8 cellular contexts compared by ENCODE assay signal in the genomic region with DNA sequence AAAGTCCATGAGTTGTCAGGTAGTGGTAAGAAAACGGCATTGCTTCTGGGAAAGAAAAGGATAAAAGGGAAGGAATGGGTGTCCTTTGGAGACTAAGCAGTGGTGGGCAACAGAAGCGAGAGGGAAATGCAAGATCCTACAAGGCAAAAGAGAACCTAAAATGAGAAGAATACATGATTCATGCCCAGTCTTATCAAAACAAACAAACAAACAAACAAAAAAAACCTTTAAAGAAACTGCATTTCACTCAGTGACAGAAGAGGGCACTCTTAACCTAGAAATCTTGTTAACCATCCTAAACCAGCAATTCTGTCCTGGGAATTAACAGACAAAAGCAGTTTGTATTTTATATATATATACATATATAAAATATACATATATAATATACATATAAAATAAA.
DNase-seq lines count a peak whose midpoint lies in the region; ATAC-seq and TF ChIP-seq lines count a peak whose summit lies in the region.

No MANE protein-coding gene starts in this region.

- no peaks in the 10 kb centered on the region for H3K9me3 ChIP-seq in endodermal cell (ENCODE audit: control insufficient read depth, low read length)
- H3K9me3 ChIP-seq in gastrocnemius medialis = no peaks in the 10 kb centered on the region

- H3K9me3 Mint-ChIP-seq in endodermal cell = peaks cover 4% of the 10 kb centered on the region

- peaks cover 4% of the 10 kb centered on the region for H3K4me1 Mint-ChIP-seq in endodermal cell

- TF ChIP-seq CTCF in endodermal cell (conservative IDR thresholded peaks at IDR 0.05) (peak; percentile 82), gastrocnemius medialis (IDR thresholded peaks at IDR 0.05 in 4 of 5, conservative IDR thresholded peaks at IDR 0.05 in 1 of 5) (peak in 3 of 5 experiments; percentile 15 to 53 (median 40))

- intact Hi-C loops in gastrocnemius medialis (cut with DNase I; ENCODE audit: low total_unique reads) = loop anchor here (10.0 kb wide), 1 partner anchor 738 kb away; no protein-coding TSS in a partner anchor

- ATAC-seq in gastrocnemius medialis (no peak), GM18517 (IDR thresholded peaks at IDR 0.05; ENCODE audit: unreplicated experiment) (no peak)
- ATAC-seq in activated CD4-positive, CD25-positive, alpha-beta regulatory T cell treated with anti-CD3 and anti-CD28 coated beads, Interleukin-2, amount 50 U/mL, for 24 hours = no peak

- H3K27ac Mint-ChIP-seq in endodermal cell = peak overlapping the region; percentile 71

- H3K4me3 ChIP-seq in endodermal cell (ENCODE audit: low read length) (no peak overlapping the region), gastrocnemius medialis (no peak overlapping the region)

- H3K9ac ChIP-seq in endodermal cell (ENCODE audit: extremely low read depth, low read length, poor library complexity, severe bottlenecking) = no peak overlapping the region

- H3K27me3 ChIP-seq in endodermal cell (ENCODE audit: control insufficient read depth, insufficient read depth, low read length, poor library complexity, severe bottlenecking) = no peaks in the 10 kb centered on the region
- no peaks in the 10 kb centered on the region for H3K27me3 ChIP-seq in gastrocnemius medialis

- no peaks in the 10 kb centered on the region for H3K4me1 ChIP-seq in endodermal cell (ENCODE audit: control insufficient read depth, insufficient read depth, low read length)
- no peaks in the 10 kb centered on the region for H3K4me1 ChIP-seq in gastrocnemius medialis

- 71 to 81% methylated on average over 2 of the region's 2 CpGs for WGBS in endodermal cell (ENCODE audit: insufficient coverage in 1 of 2, insufficient read length in 1 of 2), 2 experiments

- H3K27ac ChIP-seq in endodermal cell (ENCODE audit: low read depth, low read length) (no peak overlapping the region), gastrocnemius medialis (no peak overlapping the region)

- H3K4me3 Mint-ChIP-seq in endodermal cell = no peak overlapping the region

- H3K36me3 Mint-ChIP-seq in endodermal cell (ENCODE audit: low read depth) = peaks cover 14% of the 10 kb centered on the region

- TF ChIP-seq POLR2A in gastrocnemius medialis (IDR thresholded peaks at IDR 0.05) = no peak

- in situ Hi-C loops in gastrocnemius medialis (cut with MboI; ENCODE audit: low sequenced_read_pairs in 4 of 4) = loop anchor here in 2 of 4 donors (25.0 kb wide), 3 partner anchors 249 to 726 kb away; partner anchors contain the start of gene PTGR1 (in 1 of the 2)

- DNase-seq in NCI-H2171 treated with DMSO at 0.1 percent for 48 hours (lab: John Stamatoyannopoulos, UW) = peak; percentile 49
- DNase-seq in NCI-H2171 (lab: John Stamatoyannopoulos, UW) = no peak
- DNase-seq in NCI-H69 (lab: John Stamatoyannopoulos, UW) = peak; percentile 38
- no peak for DNase-seq in endodermal cell
- no peak for DNase-seq in gastrocnemius medialis
- DNase-seq in NCI-H526 treated with DMSO at 0.1 percent for 48 hours (lab: John Stamatoyannopoulos, UW) = no peak

- no peaks in the 10 kb centered on the region for H3K36me3 ChIP-seq in endodermal cell (ENCODE audit: control insufficient read depth, insufficient read depth, low read length)
- H3K36me3 ChIP-seq in gastrocnemius medialis = no peaks in the 10 kb centered on the region

- H3K27me3 Mint-ChIP-seq in endodermal cell (ENCODE audit: insufficient read depth) = no peaks in the 10 kb centered on the region

Comparison
In these comparisons a context has a peak if more than half of its experiments do, and no peak if none do; other contexts are left out.
1. DNase-seq: peak in NCI-H2171 treated with DMSO at 0.1 percent for 48 hours (single experiment) and NCI-H69 (single experiment); none in NCI-H2171 (single experiment), endodermal cell (single experiment), gastrocnemius medialis (0 of 2) and NCI-H526 treated with DMSO at 0.1 percent for 48 hours (single experiment).